ENCODE assay signal across 20 cellular contexts in the genomic region with DNA sequence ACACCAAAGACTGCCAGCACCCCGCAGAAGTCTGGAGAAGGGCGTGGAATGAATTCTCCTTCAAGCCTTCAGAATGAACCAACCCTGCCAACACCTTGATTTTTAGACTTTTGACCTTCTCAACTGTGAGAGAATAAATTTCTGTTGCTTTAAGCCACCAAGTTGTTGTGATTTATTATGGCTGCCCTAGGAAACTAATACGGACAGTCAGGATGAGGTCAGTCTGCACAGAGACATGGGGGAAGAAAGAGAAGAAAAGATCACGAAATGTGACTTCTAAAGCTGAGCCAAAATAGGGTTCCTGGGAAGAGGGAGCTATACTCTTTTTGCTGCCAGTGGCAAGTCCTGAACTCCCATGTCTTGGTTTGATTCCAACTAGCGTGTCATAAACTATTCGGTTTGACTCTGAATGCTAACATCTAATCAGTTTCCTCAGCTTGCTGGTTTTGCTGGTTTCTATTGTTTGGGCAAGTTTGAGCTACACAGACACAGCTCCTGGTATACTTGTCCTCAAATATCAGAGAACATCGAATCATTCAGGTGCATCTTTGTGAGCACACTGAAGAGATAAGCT.
DNase-seq lines count a peak whose midpoint lies in the region; ATAC-seq and TF ChIP-seq lines count a peak whose summit lies in the region.
"Had no signal": no experiment of that assay in that cellular context is flagged by ENCODE, and none has a peak within 500 bp of the region (broad histone marks: within the 10 kb centered on the region; RNA-seq: fewer than 3 reads in every experiment).

No MANE protein-coding gene starts in this region.

- no peak for ATAC-seq in natural killer cell treated with Interleukin-12 subunit alpha and Interleukin-12 subunit beta and Interleukin-15 and Interleukin-18, amount 100 ng/mL, for 72 hours
- ATAC-seq: Panc1 had no signal

- DNase-seq in OCI-M1 (lab: John Stamatoyannopoulos, UW) (peak; percentile 54), endodermal cell (no peak), LoVo (ENCODE audit: low spot score) (no peak), endothelial cell (ENCODE audit: low spot score) (no peak), iPS-NIHi11 (ENCODE audit: low spot score) (no peak)
- no peak for DNase-seq in natural killer cell treated with Interleukin-12 subunit alpha and Interleukin-12 subunit beta and Interleukin-15 and Interleukin-18, amount 100 ng/mL, for 72 hours (ENCODE audit: low spot score)
- DNase-seq: CD4-positive, alpha-beta T cell; COR-L47; DMS79; H9; KBM-7; NCI-H1105; NCI-H146; NCI-H2029; NCI-H226; NCI-H510A treated with DMSO at 0.1 percent for 48 hours; NCI-H748 treated with DMSO at 0.1 percent for 48 hours; NK-92 treated with Interleukin-12 subunit alpha and Interleukin-12 subunit beta, amount 100 ng/mL, for 24 hours had no signal

- peaks cover 33% of the 10 kb centered on the region for H3K27me3 ChIP-seq in endodermal cell (ENCODE audit: control insufficient read depth, insufficient read depth, low read length, poor library complexity, severe bottlenecking)

- H3K4me1 ChIP-seq in endodermal cell (ENCODE audit: control insufficient read depth, insufficient read depth, low read length) (peaks cover 29% of the 10 kb centered on the region), mesodermal cell (ENCODE audit: control insufficient read depth, insufficient read depth, low read length, poor library complexity, severe bottlenecking) (peaks cover 30% of the 10 kb centered on the region)

- no peak overlapping the region for H3K9ac ChIP-seq in endodermal cell (ENCODE audit: extremely low read depth, low read length, poor library complexity, severe bottlenecking)

- TF ChIP-seq CTCF in endodermal cell (conservative IDR thresholded peaks at IDR 0.05) = no peak
- TF ChIP-seq CTCF in endothelial cell (IDR thresholded peaks at IDR 0.05; ENCODE audit: unreplicated experiment) = no peak

- peak overlapping the region; percentile 18 for H3K4me3 Mint-ChIP-seq in endodermal cell
- H3K4me3 Mint-ChIP-seq in natural killer cell treated with Interleukin-12 subunit alpha and Interleukin-12 subunit beta and Interleukin-15 and Interleukin-18, amount 100 ng/mL, for 72 hours = no peak overlapping the region
- no peak overlapping the region for H3K4me3 Mint-ChIP-seq in endothelial cell (ENCODE audit: unreplicated experiment)
- H3K4me3 Mint-ChIP-seq: CD4-positive, alpha-beta T cell; H9 had no signal

- WGBS in endodermal cell (ENCODE audit: insufficient coverage in 1 of 2, insufficient read length in 1 of 2), 2 experiments = 95 to 96% methylated on average over 5 to 7 of the region's 7 CpGs
- 95 to 100% methylated on average over 3 to 4 of the region's 7 CpGs for WGBS in mesodermal cell (ENCODE audit: insufficient coverage in 2 of 2), 2 experiments

- H3K27ac Mint-ChIP-seq in endodermal cell (no peak overlapping the region), endothelial cell (ENCODE audit: unreplicated experiment) (no peak overlapping the region)
- H3K27ac Mint-ChIP-seq in natural killer cell treated with Interleukin-12 subunit alpha and Interleukin-12 subunit beta and Interleukin-15 and Interleukin-18, amount 100 ng/mL, for 72 hours = no peak overlapping the region
- H3K27ac Mint-ChIP-seq: CD4-positive, alpha-beta T cell; H9 had no signal

- H3K27ac ChIP-seq in endodermal cell (ENCODE audit: low read depth, low read length) = no peak overlapping the region
- peak overlapping the region; percentile 13 for H3K27ac ChIP-seq in mesodermal cell (ENCODE audit: low read depth, low read length, severe bottlenecking)

- H3K36me3 ChIP-seq in endodermal cell (ENCODE audit: control insufficient read depth, insufficient read depth, low read length) (no peaks in the 10 kb centered on the region), mesodermal cell (ENCODE audit: control insufficient read depth, insufficient read depth, low read length) (no peaks in the 10 kb centered on the region)

- H3K4me1 Mint-ChIP-seq in endodermal cell (peaks cover 62% of the 10 kb centered on the region), endothelial cell (ENCODE audit: unreplicated experiment) (peaks cover 30% of the 10 kb centered on the region)
- no peaks in the 10 kb centered on the region for H3K4me1 Mint-ChIP-seq in natural killer cell treated with Interleukin-12 subunit alpha and Interleukin-12 subunit beta and Interleukin-15 and Interleukin-18, amount 100 ng/mL, for 72 hours (ENCODE audit: low read depth in 2 of 2)

- H3K9me3 ChIP-seq in endodermal cell (ENCODE audit: control insufficient read depth, low read length) (no peaks in the 10 kb centered on the region), mesodermal cell (ENCODE audit: control insufficient read depth, low read length) (no peaks in the 10 kb centered on the region)

- H3K4me3 ChIP-seq in endodermal cell (ENCODE audit: low read length) (peak overlapping the region; percentile 70), mesodermal cell (ENCODE audit: extremely low read depth, insufficient read depth, low read length, poor library complexity, severe bottlenecking) (no peak overlapping the region)

- H3K9me3 Mint-ChIP-seq in endodermal cell = no peaks in the 10 kb centered on the region
- H3K9me3 Mint-ChIP-seq in natural killer cell treated with Interleukin-12 subunit alpha and Interleukin-12 subunit beta and Interleukin-15 and Interleukin-18, amount 100 ng/mL, for 72 hours = peaks cover 3% of the 10 kb centered on the region
- H3K9me3 Mint-ChIP-seq in endothelial cell (ENCODE audit: unreplicated experiment) = no peaks in the 10 kb centered on the region
- H3K9me3 Mint-ChIP-seq: CD4-positive, alpha-beta T cell; H9 had no signal

- H3K36me3 Mint-ChIP-seq in endodermal cell (ENCODE audit: low read depth) (no peaks in the 10 kb centered on the region), endothelial cell (ENCODE audit: low read depth, unreplicated experiment) (no peaks in the 10 kb centered on the region)
- no peaks in the 10 kb centered on the region for H3K36me3 Mint-ChIP-seq in natural killer cell treated with Interleukin-12 subunit alpha and Interleukin-12 subunit beta and Interleukin-15 and Interleukin-18, amount 100 ng/mL, for 72 hours

- peaks cover 47% of the 10 kb centered on the region for H3K27me3 Mint-ChIP-seq in endodermal cell (ENCODE audit: insufficient read depth)
- H3K27me3 Mint-ChIP-seq in natural killer cell treated with Interleukin-12 subunit alpha and Interleukin-12 subunit beta and Interleukin-15 and Interleukin-18, amount 100 ng/mL, for 72 hours = peaks cover 40 to 61% of the 10 kb centered on the region in 2 donors
- no peaks in the 10 kb centered on the region for H3K27me3 Mint-ChIP-seq in endothelial cell (ENCODE audit: unreplicated experiment)
